8 cellular contexts compared by ENCODE assay signal in the genomic region with DNA sequence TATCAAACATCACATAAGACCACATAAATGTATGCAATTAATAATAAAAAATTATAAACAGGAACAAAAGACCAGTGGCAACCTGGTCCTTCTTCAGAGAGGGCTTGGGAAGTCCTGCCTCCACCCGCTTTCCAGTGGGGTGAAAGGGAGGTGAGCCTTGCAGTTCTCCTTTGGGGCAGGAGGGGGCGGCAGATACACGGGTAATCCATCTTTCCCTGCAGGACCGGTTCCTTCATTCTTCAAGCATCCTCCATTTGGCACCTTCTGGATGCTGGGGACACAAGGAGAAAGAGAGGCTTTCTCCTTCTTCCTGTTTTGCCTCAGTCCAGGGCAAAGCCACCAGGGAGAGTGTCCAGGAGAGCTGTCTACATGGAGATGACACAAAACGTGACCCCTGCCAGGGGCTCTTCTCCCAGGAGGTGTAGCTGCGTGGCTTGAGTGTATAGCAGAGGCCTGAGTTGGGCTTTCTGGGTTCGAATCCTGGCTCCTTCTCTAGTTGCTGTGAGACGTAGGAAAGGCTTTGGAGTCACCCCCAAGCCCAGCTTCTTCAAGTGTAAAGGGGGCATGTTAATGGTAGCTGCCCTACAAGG. TPM values are rescaled to one million over a fixed set of nuclear protein-coding genes. Genes with fewer than 3 reads are reported as not detected.
DNase-seq lines count a peak whose midpoint lies in the region; ATAC-seq and TF ChIP-seq lines count a peak whose summit lies in the region.

No MANE protein-coding gene starts in this region.

- intact Hi-C loops in Right ventricle myocardium inferior (cut with DNase I) = loop anchor here (2.0 to 10.0 kb wide), 6 partner anchors 89 to 1013 kb away; partner anchors contain the start of gene TLE3
- intact Hi-C loops in posterior cingulate gyrus (cut with DNase I) = loop anchor here (2.0 to 10.0 kb wide), 2 partner anchors 1013 to 1249 kb away; no protein-coding TSS in a partner anchor
- intact Hi-C loops in aorta (cut with DNase I) = loop anchor here (5.0 to 10.0 kb wide), 3 partner anchors 176 to 1011 kb away; no protein-coding TSS in a partner anchor

- H3K9me2 ChIP-seq in DOHH2 (replicated peaks; ENCODE audit: control insufficient read depth, low read length) = no peaks in the 10 kb centered on the region

- no peaks in the 10 kb centered on the region for H4K20me1 ChIP-seq in DOHH2 (ENCODE audit: control insufficient read depth, insufficient read depth, low read depth, low read length)

- 0 out of 2 replicates have a peak, but pooled peaks cover 4% of the 10 kb centered on the region for H3K4me1 ChIP-seq in DOHH2 (ENCODE audit: control insufficient read depth, low read length)
- H3K4me1 ChIP-seq in aorta (ENCODE audit: control insufficient read depth in 1 of 2, insufficient read depth in 2 of 2, low read length in 2 of 2) = no peaks in the 10 kb centered on the region

- H3K36me3 ChIP-seq in DOHH2 (ENCODE audit: control insufficient read depth, low read length) = no peaks in the 10 kb centered on the region
- H3K36me3 ChIP-seq in aorta (ENCODE audit: control insufficient read depth in 1 of 2, insufficient read depth in 2 of 2, low read length in 1 of 2) = no peaks in the 10 kb centered on the region

- H3K4me2 ChIP-seq in DOHH2 (ENCODE audit: low read length) = no peak overlapping the region

- peak; percentile 78 for TF ChIP-seq CTCF in DOHH2 (IDR thresholded peaks at IDR 0.05; ENCODE audit: low read depth, low read length, poor library complexity, severe bottlenecking)

- DNase-seq in LoVo (ENCODE audit: low spot score) = peak; percentile 74
- DNase-seq in SKM-1 (lab: John Stamatoyannopoulos, UW; ENCODE audit: unreplicated experiment) = peak; percentile 42
- peak; percentile 74 for DNase-seq in activated naive CD4-positive, alpha-beta T cell treated with anti-CD3 and anti-CD28 coated beads, Interleukin-2, amount 50 U/mL, for 16 hours
- peak; percentile 80 for DNase-seq in Right ventricle myocardium inferior (ENCODE audit: missing footprints)
- peak; percentile 62 to 95 (median 85) for DNase-seq in posterior cingulate gyrus
- DNase-seq in aorta = peak; percentile 83 to 92

- ATAC-seq in Right ventricle myocardium inferior (peak; percentile 80), aorta (ENCODE audit: low FRiP score) (peak; percentile 91), HG03175 (IDR thresholded peaks at IDR 0.05; ENCODE audit: unreplicated experiment) (no peak)

- 41 to 51% methylated on average over 8 of the region's 8 CpGs for WGBS in aorta, 2 donors

- H3F3A ChIP-seq in DOHH2 (ENCODE audit: control insufficient read depth, insufficient read depth) = no peaks in the 10 kb centered on the region

- H3K9me3 ChIP-seq in DOHH2 (ENCODE audit: control insufficient read depth, insufficient read depth, low read length) (no peaks in the 10 kb centered on the region), aorta (ENCODE audit: control insufficient read depth, low read length) (no peaks in the 10 kb centered on the region)

- no peaks in the 10 kb centered on the region for H3K79me2 ChIP-seq in DOHH2 (ENCODE audit: control insufficient read depth, low read length)

- peaks cover 11% of the 10 kb centered on the region for H3K27me3 ChIP-seq in DOHH2 (ENCODE audit: control insufficient read depth, low read length)
- no peaks in the 10 kb centered on the region for H3K27me3 ChIP-seq in aorta (ENCODE audit: control insufficient read depth in 1 of 2, insufficient read depth in 2 of 2, low read length in 1 of 2)

- no peak overlapping the region for H3K27ac ChIP-seq in DOHH2 (ENCODE audit: low read depth, low read length)
- no peak overlapping the region for H3K27ac ChIP-seq in aorta (ENCODE audit: low read depth in 1 of 2, low read length in 2 of 2)

- H3K4me3 ChIP-seq in DOHH2 (ENCODE audit: low read length) = no peak overlapping the region
- no peak overlapping the region for H3K4me3 ChIP-seq in aorta (ENCODE audit: low read length in 2 of 2)

RNA-seq across cellular contexts. Expression of gene RPLP1, which starts 23.2 kb away (rescaled TPM):
- total RNA-seq in Right ventricle myocardium inferior (1,256 TPM), aorta (1,000 to 10,000 TPM; 1,445 to 1,646 TPM)
- polyA plus RNA-seq in aorta = 1,000 to 10,000 TPM; 2,598 to 3,346 TPM
